26 cellular contexts compared by ENCODE assay signal in the genomic region with DNA sequence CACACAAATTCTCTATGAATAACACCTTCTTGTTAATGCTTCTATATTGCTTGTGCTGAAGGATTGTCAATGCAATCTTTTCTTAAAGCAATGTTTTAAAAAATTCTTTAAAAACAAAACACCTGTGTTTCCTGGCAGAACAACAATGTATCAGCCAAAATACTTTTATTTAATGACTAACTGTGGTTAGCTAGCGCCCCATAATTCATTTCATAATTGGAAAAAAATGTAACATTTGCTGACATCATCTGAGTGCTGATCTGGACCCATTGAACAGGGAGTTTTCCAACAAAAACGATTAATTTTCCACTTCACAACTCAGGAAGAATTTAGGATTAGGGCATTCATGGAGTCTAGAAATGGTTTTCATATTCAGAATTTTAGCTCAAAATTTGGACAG.
A peak's percentile ranks its signal among the peaks of the same experiment; 100 is the strongest.
DNase-seq lines count a peak whose midpoint lies in the region; ATAC-seq, FAIRE-seq and TF ChIP-seq lines count a peak whose summit lies in the region.
"Had no signal": no experiment of that assay in that cellular context is flagged by ENCODE, and none has a peak within 500 bp of the region (broad histone marks: within the 10 kb centered on the region; RNA-seq: fewer than 3 reads in every experiment).

No MANE protein-coding gene starts in this region.

- 33% methylated on average over 2 of the region's 2 CpGs for WGBS in right lobe of liver (ENCODE audit: insufficient coverage, low coverage, low lambda C conversion rate, missing lambda C conversion rate)

- peaks cover 20% of the 10 kb centered on the region for H3K9me3 Mint-ChIP-seq in activated naive CD4-positive, alpha-beta T cell treated with anti-CD3 and anti-CD28 coated beads, Interleukin-2, amount 50 U/mL, for 24 hours
- peaks cover 6% of the 10 kb centered on the region for H3K9me3 Mint-ChIP-seq in endothelial cell (ENCODE audit: unreplicated experiment)

- no peak for DNase-seq in activated naive CD4-positive, alpha-beta T cell treated with anti-CD3 and anti-CD28 coated beads, Interleukin-2, amount 50 U/mL, for 16 hours
- DNase-seq in fibroblast of mammary gland (ENCODE audit: low read depth) (peak; percentile 64), D721Med (ENCODE audit: insufficient read length, low spot score) (no peak), right lobe of liver (no peak), endothelial cell (ENCODE audit: low spot score) (no peak)
- DNase-seq: activated CD4-positive, alpha-beta T cell treated with anti-CD3 and anti-CD28 coated beads, Interleukin-2, amount 10 ng/mL, durations not matched to agents 24 days and 14 days; activated CD8-positive, alpha-beta memory T cell treated with anti-CD3 and anti-CD28 coated beads, Interleukin-2, amount 50 U/mL, for 4 hours; adrenal gland; Calu3; effector memory CD8-positive, alpha-beta T cell; hypothalamus; kidney; naive thymus-derived CD8-positive, alpha-beta T cell; NCI-H1930; pancreas; stimulated activated naive B cell treated with anti-CD40 and anti-IgM and Interleukin-4, amounts not matched to agents 10 μg/mL and 1 μg/mL and 100 μg/mL, for 72 hours had no signal

- H3K27ac ChIP-seq in right lobe of liver = no peak overlapping the region
- H3K27ac ChIP-seq: 22Rv1, adrenal gland, BLaER1, pancreas, tibial nerve had no signal

- TF ChIP-seq CTCF in fibroblast of mammary gland (conservative IDR thresholded peaks at IDR 0.05; ENCODE audit: control insufficient read depth, insufficient read depth, low read depth, low read length) (no peak), D721Med (IDR thresholded peaks at IDR 0.05; ENCODE audit: insufficient read depth, missing control alignments) (no peak), right lobe of liver (IDR thresholded peaks at IDR 0.05) (no peak), endothelial cell (IDR thresholded peaks at IDR 0.05; ENCODE audit: unreplicated experiment) (no peak)

- intact Hi-C loops in right lobe of liver (cut with DNase I) = no loop called here

- H3K27me3 ChIP-seq in right lobe of liver = no peaks in the 10 kb centered on the region
- H3K27me3 ChIP-seq: adrenal gland, BLaER1, pancreas, tibial nerve had no signal

- no peak for FAIRE-seq in D721Med (lab: Jason Lieb, UNC)
- FAIRE-seq: GM19239, kidney, pancreas had no signal

- no peaks in the 10 kb centered on the region for H3K36me3 ChIP-seq in right lobe of liver
- H3K36me3 ChIP-seq: adrenal gland, BLaER1, pancreas, tibial nerve had no signal

- H3K27me3 Mint-ChIP-seq in activated naive CD4-positive, alpha-beta T cell treated with anti-CD3 and anti-CD28 coated beads, Interleukin-2, amount 50 U/mL, for 24 hours = peaks cover 2% of the 10 kb centered on the region
- H3K27me3 Mint-ChIP-seq in endothelial cell (ENCODE audit: unreplicated experiment) = peaks cover 2% of the 10 kb centered on the region
- H3K27me3 Mint-ChIP-seq: activated CD4-positive, alpha-beta T cell treated with anti-CD3 and anti-CD28 coated beads, Interleukin-2, amount 10 ng/mL, durations not matched to agents 24 days and 14 days; effector memory CD8-positive, alpha-beta T cell; stimulated activated naive B cell treated with anti-CD40 and anti-IgM and Interleukin-4, amounts not matched to agents 10 μg/mL and 1 μg/mL and 100 μg/mL, for 72 hours had no signal

- H3K4me3 Mint-ChIP-seq in activated naive CD4-positive, alpha-beta T cell treated with anti-CD3 and anti-CD28 coated beads, Interleukin-2, amount 50 U/mL, for 24 hours = no peak overlapping the region
- no peak overlapping the region for H3K4me3 Mint-ChIP-seq in endothelial cell (ENCODE audit: unreplicated experiment)
- H3K4me3 Mint-ChIP-seq: activated CD4-positive, alpha-beta T cell treated with anti-CD3 and anti-CD28 coated beads, Interleukin-2, amount 10 ng/mL, durations not matched to agents 24 days and 14 days; effector memory CD8-positive, alpha-beta T cell; IgD-negative memory B cell; naive thymus-derived CD8-positive, alpha-beta T cell; stimulated activated naive B cell treated with anti-CD40 and anti-IgM and Interleukin-4, amounts not matched to agents 10 μg/mL and 1 μg/mL and 100 μg/mL, for 72 hours had no signal

- no peaks in the 10 kb centered on the region for H3K9me3 ChIP-seq in right lobe of liver
- H3K9me3 ChIP-seq: pancreas had no signal

- H3K36me3 Mint-ChIP-seq in activated naive CD4-positive, alpha-beta T cell treated with anti-CD3 and anti-CD28 coated beads, Interleukin-2, amount 50 U/mL, for 24 hours = peaks cover 10% of the 10 kb centered on the region
- no peaks in the 10 kb centered on the region for H3K36me3 Mint-ChIP-seq in endothelial cell (ENCODE audit: low read depth, unreplicated experiment)
- H3K36me3 Mint-ChIP-seq: IgD-negative memory B cell had no signal

- ATAC-seq in SK-N-SH treated with all-trans-retinoic acid at 6 μM for 48 hours (peak; percentile 69), HG03520 (IDR thresholded peaks at IDR 0.05; ENCODE audit: unreplicated experiment) (no peak), right lobe of liver (no peak)
- ATAC-seq: effector memory CD8-positive, alpha-beta T cell; naive thymus-derived CD8-positive, alpha-beta T cell; pancreas; Right ventricle myocardium inferior; sciatic nerve; stimulated activated naive B cell treated with anti-CD40 and anti-IgM and Interleukin-4, amounts not matched to agents 10 μg/mL and 1 μg/mL and 100 μg/mL, for 72 hours had no signal

- peak overlapping the region; percentile 68 for H3K27ac Mint-ChIP-seq in activated naive CD4-positive, alpha-beta T cell treated with anti-CD3 and anti-CD28 coated beads, Interleukin-2, amount 50 U/mL, for 24 hours
- no peak overlapping the region for H3K27ac Mint-ChIP-seq in endothelial cell (ENCODE audit: unreplicated experiment)
- H3K27ac Mint-ChIP-seq: activated CD4-positive, alpha-beta T cell treated with anti-CD3 and anti-CD28 coated beads, Interleukin-2, amount 10 ng/mL, durations not matched to agents 24 days and 14 days; effector memory CD8-positive, alpha-beta T cell; IgD-negative memory B cell; naive thymus-derived CD8-positive, alpha-beta T cell; stimulated activated naive B cell treated with anti-CD40 and anti-IgM and Interleukin-4, amounts not matched to agents 10 μg/mL and 1 μg/mL and 100 μg/mL, for 72 hours had no signal

- no peaks in the 10 kb centered on the region for H3K4me1 ChIP-seq in right lobe of liver
- H3K4me1 ChIP-seq: adrenal gland, BLaER1, pancreas had no signal

- peaks cover 3% of the 10 kb centered on the region for H3K4me1 Mint-ChIP-seq in activated naive CD4-positive, alpha-beta T cell treated with anti-CD3 and anti-CD28 coated beads, Interleukin-2, amount 50 U/mL, for 24 hours
- no peaks in the 10 kb centered on the region for H3K4me1 Mint-ChIP-seq in endothelial cell (ENCODE audit: unreplicated experiment)
- H3K4me1 Mint-ChIP-seq: IgD-negative memory B cell; naive thymus-derived CD8-positive, alpha-beta T cell; stimulated activated naive B cell treated with anti-CD40 and anti-IgM and Interleukin-4, amounts not matched to agents 10 μg/mL and 1 μg/mL and 100 μg/mL, for 72 hours had no signal

- H3K4me3 ChIP-seq in fibroblast of mammary gland (ENCODE audit: control insufficient read depth, low read depth, low read length) (no peak overlapping the region), right lobe of liver (no peak overlapping the region)
- H3K4me3 ChIP-seq: adrenal gland, BLaER1, pancreas, tibial nerve had no signal

- TF ChIP-seq POLR2A in right lobe of liver (IDR thresholded peaks at IDR 0.05) = no peak

TF ChIP-seq in SK-N-SH treated with all-trans-retinoic acid at 6 μM for 48 hours, 23 proteins besides CTCF, POLR2A, EP300 and RAD21:
- TF ChIP-seq ISL1 (CRISPR knock-in tag; IDR thresholded peaks at IDR 0.05) = peak; percentile 93
- TF ChIP-seq, protein P1, sequence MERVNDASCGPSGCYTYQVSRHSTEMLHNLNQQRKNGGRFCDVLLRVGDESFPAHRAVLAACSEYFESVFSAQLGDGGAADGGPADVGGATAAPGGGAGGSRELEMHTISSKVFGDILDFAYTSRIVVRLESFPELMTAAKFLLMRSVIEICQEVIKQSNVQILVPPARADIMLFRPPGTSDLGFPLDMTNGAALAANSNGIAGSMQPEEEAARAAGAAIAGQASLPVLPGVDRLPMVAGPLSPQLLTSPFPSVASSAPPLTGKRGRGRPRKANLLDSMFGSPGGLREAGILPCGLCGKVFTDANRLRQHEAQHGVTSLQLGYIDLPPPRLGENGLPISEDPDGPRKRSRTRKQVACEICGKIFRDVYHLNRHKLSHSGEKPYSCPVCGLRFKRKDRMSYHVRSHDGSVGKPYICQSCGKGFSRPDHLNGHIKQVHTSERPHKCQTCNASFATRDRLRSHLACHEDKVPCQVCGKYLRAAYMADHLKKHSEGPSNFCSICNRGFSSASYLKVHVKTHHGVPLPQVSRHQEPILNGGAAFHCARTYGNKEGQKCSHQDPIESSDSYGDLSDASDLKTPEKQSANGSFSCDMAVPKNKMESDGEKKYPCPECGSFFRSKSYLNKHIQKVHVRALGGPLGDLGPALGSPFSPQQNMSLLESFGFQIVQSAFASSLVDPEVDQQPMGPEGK (CRISPR knock-in tag; IDR thresholded peaks at IDR 0.05; ENCODE audit: borderline replicate concordance) = peak; percentile 62; the same call in 1 of the 2 replicates
- TF ChIP-seq, protein P2, sequence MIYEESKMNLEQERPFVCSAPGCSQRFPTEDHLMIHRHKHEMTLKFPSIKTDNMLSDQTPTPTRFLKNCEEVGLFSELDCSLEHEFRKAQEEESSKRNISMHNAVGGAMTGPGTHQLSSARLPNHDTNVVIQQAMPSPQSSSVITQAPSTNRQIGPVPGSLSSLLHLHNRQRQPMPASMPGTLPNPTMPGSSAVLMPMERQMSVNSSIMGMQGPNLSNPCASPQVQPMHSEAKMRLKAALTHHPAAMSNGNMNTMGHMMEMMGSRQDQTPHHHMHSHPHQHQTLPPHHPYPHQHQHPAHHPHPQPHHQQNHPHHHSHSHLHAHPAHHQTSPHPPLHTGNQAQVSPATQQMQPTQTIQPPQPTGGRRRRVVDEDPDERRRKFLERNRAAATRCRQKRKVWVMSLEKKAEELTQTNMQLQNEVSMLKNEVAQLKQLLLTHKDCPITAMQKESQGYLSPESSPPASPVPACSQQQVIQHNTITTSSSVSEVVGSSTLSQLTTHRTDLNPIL (CRISPR knock-in tag; IDR thresholded peaks at IDR 0.05; ENCODE audit: low read depth) = peak; percentile 83
- TF ChIP-seq, protein P3, sequence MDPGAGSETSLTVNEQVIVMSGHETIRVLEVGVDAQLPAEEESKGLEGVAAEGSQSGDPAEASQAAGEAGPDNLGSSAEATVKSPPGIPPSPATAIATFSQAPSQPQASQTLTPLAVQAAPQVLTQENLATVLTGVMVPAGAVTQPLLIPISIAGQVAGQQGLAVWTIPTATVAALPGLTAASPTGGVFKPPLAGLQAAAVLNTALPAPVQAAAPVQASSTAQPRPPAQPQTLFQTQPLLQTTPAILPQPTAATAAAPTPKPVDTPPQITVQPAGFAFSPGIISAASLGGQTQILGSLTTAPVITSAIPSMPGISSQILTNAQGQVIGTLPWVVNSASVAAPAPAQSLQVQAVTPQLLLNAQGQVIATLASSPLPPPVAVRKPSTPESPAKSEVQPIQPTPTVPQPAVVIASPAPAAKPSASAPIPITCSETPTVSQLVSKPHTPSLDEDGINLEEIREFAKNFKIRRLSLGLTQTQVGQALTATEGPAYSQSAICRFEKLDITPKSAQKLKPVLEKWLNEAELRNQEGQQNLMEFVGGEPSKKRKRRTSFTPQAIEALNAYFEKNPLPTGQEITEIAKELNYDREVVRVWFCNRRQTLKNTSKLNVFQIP (CRISPR knock-in tag; IDR thresholded peaks at IDR 0.05; ENCODE audit: borderline replicate concordance, low read depth) = no peak
